Comparison of ENCODE assay signal across 15 cellular contexts in genomic region chr11:108886608-108887007, GRCh38.
DNase-seq lines count a peak whose midpoint lies in the region; ATAC-seq and TF ChIP-seq lines count a peak whose summit lies in the region.
"Had no signal": no experiment of that assay in that cellular context is flagged by ENCODE, and none has a peak within 500 bp of the region (broad histone marks: within the 10 kb centered on the region; RNA-seq: fewer than 3 reads in every experiment).

No MANE protein-coding gene starts in this region.

- no peak overlapping the region for H2AFZ ChIP-seq in mammary epithelial cell (ENCODE audit: low read depth, low read length)

- H3K4me3 Mint-ChIP-seq in MCF 10A (ENCODE audit: unreplicated experiment), result no peak overlapping the region

- no peak overlapping the region for H3K4me2 ChIP-seq in mammary epithelial cell (ENCODE audit: insufficient read depth, low read depth, low read length)
- H3K4me2 ChIP-seq in skeletal muscle satellite cell (ENCODE audit: low read length), result peak overlapping the region; percentile 7

- no peaks in the 10 kb centered on the region for H3K9me3 Mint-ChIP-seq in MCF 10A (ENCODE audit: unreplicated experiment)
- H3K9me3 Mint-ChIP-seq: immature natural killer cell had no signal

- H3K27me3 ChIP-seq in mammary epithelial cell (ENCODE audit: insufficient read depth, low read length), result no peaks in the 10 kb centered on the region
- H3K27me3 ChIP-seq in skeletal muscle satellite cell (ENCODE audit: control insufficient read depth, insufficient read depth, low read length), result no peaks in the 10 kb centered on the region
- H3K27me3 ChIP-seq in gastrocnemius medialis, result no peaks in the 10 kb centered on the region
- H3K27me3 ChIP-seq: uterus had no signal

- TF ChIP-seq CTCF in MCF 10A (IDR thresholded peaks at IDR 0.05; ENCODE audit: unreplicated experiment), result no peak
- no peak for TF ChIP-seq CTCF in mammary epithelial cell (conservative IDR thresholded peaks at IDR 0.05 in 1 of 2, IDR thresholded peaks at IDR 0.05 in 1 of 2; ENCODE audit: extremely low read depth in 1 of 2, insufficient read depth in 1 of 2, low read depth in 1 of 2, low read length in 2 of 2)
- no peak for TF ChIP-seq CTCF in RWPE1 (conservative IDR thresholded peaks at IDR 0.05; ENCODE audit: low read depth)
- no peak for TF ChIP-seq CTCF in gastrocnemius medialis (IDR thresholded peaks at IDR 0.05 in 4 of 5, conservative IDR thresholded peaks at IDR 0.05 in 1 of 5)

- H3K27ac ChIP-seq in mammary epithelial cell (ENCODE audit: insufficient read depth, low read depth, low read length), result no peak overlapping the region
- no peak overlapping the region for H3K27ac ChIP-seq in RWPE1
- H3K27ac ChIP-seq in gastrocnemius medialis, result no peak overlapping the region
- H3K27ac ChIP-seq: uterus had no signal

- H3K9ac ChIP-seq in mammary epithelial cell (ENCODE audit: insufficient read depth, low read length), result no peak overlapping the region
- peak overlapping the region; percentile 40 for H3K9ac ChIP-seq in skeletal muscle satellite cell (ENCODE audit: low read depth, low read length)

- no peaks in the 10 kb centered on the region for H3K79me2 ChIP-seq in mammary epithelial cell (ENCODE audit: insufficient read depth, low read length)

- TF ChIP-seq POLR2A in gastrocnemius medialis (IDR thresholded peaks at IDR 0.05), result no peak

- DNase-seq in MCF 10A (ENCODE audit: unreplicated experiment), result no peak
- no peak for DNase-seq in mammary epithelial cell
- DNase-seq in RWPE1 (ENCODE audit: low spot score), result peak; percentile 25
- DNase-seq in DMS 273 (lab: John Stamatoyannopoulos, UW; ENCODE audit: unreplicated experiment), result no peak
- DNase-seq in gastrocnemius medialis, result no peak
- DNase-seq: activated naive CD4-positive, alpha-beta T cell; DND-41; NCI-H345; stimulated activated CD4-positive, alpha-beta T cell treated with anti-CD3 and anti-CD28 coated beads, Interleukin-2, amount 100 ng/mL, for 24 hours; uterus had no signal

- intact Hi-C loops in MCF 10A (cut with micrococcal nuclease) (no loop called here), mammary epithelial cell (cut with micrococcal nuclease) (no loop called here), gastrocnemius medialis (cut with DNase I; ENCODE audit: low total_unique reads) (no loop called here)

- CTCF ChIA-PET in MCF 10A (lab: Yijun Ruan, JAX) (interaction anchor here (0.6 kb wide), 1 partner anchor 157 kb away, joined by 3 read pairs; no protein-coding TSS in a partner anchor), mammary epithelial cell (lab: Charles Lee; ENCODE audit: low non-redundant PET) (no interaction called here), RWPE1 (lab: Yijun Ruan, JAX) (interaction anchor here (0.6 kb wide), 1 partner anchor 18 kb away, joined by 4 read pairs; no protein-coding TSS in a partner anchor)

- H3K36me3 Mint-ChIP-seq in MCF 10A (ENCODE audit: insufficient read depth, unreplicated experiment), result no peaks in the 10 kb centered on the region
- H3K36me3 Mint-ChIP-seq: immature natural killer cell had no signal

- H3K4me1 ChIP-seq in mammary epithelial cell (ENCODE audit: insufficient read depth, low read length), result no peaks in the 10 kb centered on the region
- H3K4me1 ChIP-seq in skeletal muscle satellite cell (ENCODE audit: control insufficient read depth, insufficient read depth, low read length), result peaks cover 30% of the 10 kb centered on the region
- H3K4me1 ChIP-seq in gastrocnemius medialis, result peaks cover 15 to 30% of the 10 kb centered on the region in 2 donors
- H3K4me1 ChIP-seq: uterus had no signal

- no peak overlapping the region for H3K4me3 ChIP-seq in mammary epithelial cell (replicated peaks in 1 of 3; ENCODE audit: insufficient read depth in 1 of 3, low read depth in 2 of 3, low read length in 3 of 3)
- H3K4me3 ChIP-seq in skeletal muscle satellite cell (ENCODE audit: low read length), result no peak overlapping the region
- no peak overlapping the region for H3K4me3 ChIP-seq in gastrocnemius medialis
- H3K4me3 ChIP-seq: uterus had no signal

- ATAC-seq in esophagus mucosa, result peak; percentile 41
- no peak for ATAC-seq in HG02763 (IDR thresholded peaks at IDR 0.05; ENCODE audit: unreplicated experiment)
- no peak for ATAC-seq in gastrocnemius medialis

- no peaks in the 10 kb centered on the region for H3K27me3 Mint-ChIP-seq in MCF 10A (ENCODE audit: insufficient read depth, unreplicated experiment)
- H3K27me3 Mint-ChIP-seq: progenitor cell of endocrine pancreas had no signal

- BruUV-seq in MCF 10A (replicated peaks; lab: Mats Ljungman, UMichigan) (TSS peak; percentile 37), mammary epithelial cell (replicated peaks; lab: Mats Ljungman, UMichigan) (no TSS peak)

- peaks cover 6% of the 10 kb centered on the region for H3K4me1 Mint-ChIP-seq in MCF 10A (ENCODE audit: insufficient read depth, unreplicated experiment)

- in situ Hi-C loops in mammary epithelial cell (cut with MboI; ENCODE audit: low sequenced_read_pairs in 2 of 2) (no loop called here), gastrocnemius medialis (cut with MboI; ENCODE audit: low sequenced_read_pairs in 4 of 4) (no loop called here)

- no peaks in the 10 kb centered on the region for H3K9me3 ChIP-seq in mammary epithelial cell (replicated peaks; ENCODE audit: insufficient read depth, low read length)
- no peaks in the 10 kb centered on the region for H3K9me3 ChIP-seq in skeletal muscle satellite cell (replicated peaks; ENCODE audit: low read length)
- no peaks in the 10 kb centered on the region for H3K9me3 ChIP-seq in gastrocnemius medialis
- H3K9me3 ChIP-seq: uterus had no signal

- H4K20me1 ChIP-seq in mammary epithelial cell (ENCODE audit: insufficient read depth, low read length), result no peaks in the 10 kb centered on the region

- WGBS in mammary epithelial cell (ENCODE audit: low coverage, missing lambda C conversion rate), result 86% methylated on average over 2 of the region's 2 CpGs

- dilution Hi-C loops in mammary epithelial cell (cut with HindIII; ENCODE audit: low sequenced_read_pairs), result no loop called here

- peak overlapping the region; percentile 27 for H3K27ac Mint-ChIP-seq in MCF 10A (ENCODE audit: low read depth, unreplicated experiment)
- H3K27ac Mint-ChIP-seq: progenitor cell of endocrine pancreas had no signal

- POLR2A ChIA-PET in MCF 10A (lab: Yijun Ruan, JAX) (no interaction called here), RWPE1 (lab: Yijun Ruan, JAX; ENCODE audit: low non-redundant PET) (no interaction called here)

- H3K36me3 ChIP-seq in mammary epithelial cell (ENCODE audit: insufficient read depth, low read length) (no peaks in the 10 kb centered on the region), skeletal muscle satellite cell (ENCODE audit: insufficient read depth, low read length) (no peaks in the 10 kb centered on the region), gastrocnemius medialis (no peaks in the 10 kb centered on the region)
- H3K36me3 ChIP-seq: uterus had no signal
